Comparison of ENCODE assay signal across 1 cellular context in the genomic region with DNA sequence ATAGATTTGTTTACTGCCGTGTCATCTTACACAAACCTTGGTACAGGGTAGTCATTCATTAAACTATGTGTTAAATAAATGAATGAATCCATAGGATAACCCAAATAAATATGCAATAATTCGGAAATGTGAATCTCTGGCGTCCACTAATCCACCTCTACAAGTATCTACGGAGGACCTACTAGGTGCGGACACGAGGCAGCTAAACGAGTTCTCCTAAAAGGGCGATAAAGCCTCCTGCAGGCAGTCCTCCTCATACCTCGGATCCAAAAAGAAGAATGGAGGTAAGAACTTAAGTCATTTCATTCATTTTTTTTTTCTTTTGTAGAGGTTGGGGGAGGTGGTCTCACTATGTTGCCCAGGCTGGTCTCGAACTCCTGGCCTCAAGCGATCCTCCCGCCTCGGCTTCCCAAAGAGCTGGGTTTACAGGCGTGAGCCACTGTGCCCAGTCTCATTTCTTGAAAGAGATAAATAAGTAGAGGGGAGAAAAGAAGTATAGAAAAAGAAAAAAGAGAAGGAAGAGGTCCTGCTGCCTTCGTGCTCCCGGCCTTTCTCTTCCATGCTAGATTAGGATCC.
TF ChIP-seq lines count a peak whose summit lies in the region.

No MANE protein-coding gene starts in this region.

TF ChIP-seq in HepG2, 621 proteins besides CTCF, POLR2A, EP300 and RAD21:
- TF ChIP-seq TCF12 (IDR thresholded peaks at IDR 0.05) = no peak
- TF ChIP-seq TCF12 (CRISPR knock-in tag; IDR thresholded peaks at IDR 0.05) = no peak
- peak; percentile 67; the same call in 1 of the 2 replicates for TF ChIP-seq EHMT2 (IDR thresholded peaks at IDR 0.05; ENCODE audit: borderline replicate concordance, low read depth, low read length)
- 0 out of 2 replicates have a peak, but pooled peaks have one; percentile 26 for TF ChIP-seq ZMYM2 (CRISPR knock-in tag; IDR thresholded peaks at IDR 0.05)
- peak; percentile 68; the same call in 1 of the 2 replicates for TF ChIP-seq ZKSCAN1 (IDR thresholded peaks at IDR 0.05; ENCODE audit: low read length)
- TF ChIP-seq ADNP (CRISPR knock-in tag; IDR thresholded peaks at IDR 0.05) = no peak
- TF ChIP-seq ZMYM3 (CRISPR knock-in tag; IDR thresholded peaks at IDR 0.05) = peak; percentile 85
- TF ChIP-seq SP140L (CRISPR knock-in tag; IDR thresholded peaks at IDR 0.05; ENCODE audit: borderline replicate concordance) = 0 out of 2 replicates have a peak, but pooled peaks have one; percentile 6
- TF ChIP-seq CHD4 (IDR thresholded peaks at IDR 0.05; ENCODE audit: borderline replicate concordance, low read length) = peak; percentile 79; the same call in 1 of the 2 replicates
- TF ChIP-seq, protein P1, sequence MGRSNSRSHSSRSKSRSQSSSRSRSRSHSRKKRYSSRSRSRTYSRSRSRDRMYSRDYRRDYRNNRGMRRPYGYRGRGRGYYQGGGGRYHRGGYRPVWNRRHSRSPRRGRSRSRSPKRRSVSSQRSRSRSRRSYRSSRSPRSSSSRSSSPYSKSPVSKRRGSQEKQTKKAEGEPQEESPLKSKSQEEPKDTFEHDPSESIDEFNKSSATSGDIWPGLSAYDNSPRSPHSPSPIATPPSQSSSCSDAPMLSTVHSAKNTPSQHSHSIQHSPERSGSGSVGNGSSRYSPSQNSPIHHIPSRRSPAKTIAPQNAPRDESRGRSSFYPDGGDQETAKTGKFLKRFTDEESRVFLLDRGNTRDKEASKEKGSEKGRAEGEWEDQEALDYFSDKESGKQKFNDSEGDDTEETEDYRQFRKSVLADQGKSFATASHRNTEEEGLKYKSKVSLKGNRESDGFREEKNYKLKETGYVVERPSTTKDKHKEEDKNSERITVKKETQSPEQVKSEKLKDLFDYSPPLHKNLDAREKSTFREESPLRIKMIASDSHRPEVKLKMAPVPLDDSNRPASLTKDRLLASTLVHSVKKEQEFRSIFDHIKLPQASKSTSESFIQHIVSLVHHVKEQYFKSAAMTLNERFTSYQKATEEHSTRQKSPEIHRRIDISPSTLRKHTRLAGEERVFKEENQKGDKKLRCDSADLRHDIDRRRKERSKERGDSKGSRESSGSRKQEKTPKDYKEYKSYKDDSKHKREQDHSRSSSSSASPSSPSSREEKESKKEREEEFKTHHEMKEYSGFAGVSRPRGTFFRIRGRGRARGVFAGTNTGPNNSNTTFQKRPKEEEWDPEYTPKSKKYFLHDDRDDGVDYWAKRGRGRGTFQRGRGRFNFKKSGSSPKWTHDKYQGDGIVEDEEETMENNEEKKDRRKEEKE (IDR thresholded peaks at IDR 0.05) = no peak
